ENCODE assay signal across 11 cellular contexts in genomic region chr3:37024092-37024491, GRCh38. TPM values are rescaled to one million over a fixed set of nuclear protein-coding genes. Genes with fewer than 3 reads are reported as not detected.
DNase-seq lines count a peak whose midpoint lies in the region; ATAC-seq and TF ChIP-seq lines count a peak whose summit lies in the region.
"Had no signal": no experiment of that assay in that cellular context is flagged by ENCODE, and none has a peak within 500 bp of the region (broad histone marks: within the 10 kb centered on the region; RNA-seq: fewer than 3 reads in every experiment).

No MANE protein-coding gene starts in this region.

- no peak overlapping the region for H3K4me2 ChIP-seq in mesendoderm (ENCODE audit: low read length)

- H3K27ac ChIP-seq in mesendoderm (ENCODE audit: low read depth, low read length): no peak overlapping the region

- no peaks in the 10 kb centered on the region for H3K79me2 ChIP-seq in mesendoderm (ENCODE audit: control insufficient read depth, insufficient read depth, low read length)

- H3K27me3 Mint-ChIP-seq in progenitor cell of endocrine pancreas: no peaks in the 10 kb centered on the region
- H3K27me3 Mint-ChIP-seq: stimulated activated naive B cell treated with anti-CD40 and anti-IgM and Interleukin-4, amounts not matched to agents 10 μg/mL and 1 μg/mL and 100 μg/mL, for 72 hours had no signal

- H4K8ac ChIP-seq in mesendoderm (ENCODE audit: low read depth, low read length): no peak overlapping the region

- H2BK5ac ChIP-seq in mesendoderm (ENCODE audit: low read length): no peak overlapping the region

- H3K4me3 Mint-ChIP-seq in progenitor cell of endocrine pancreas (ENCODE audit: low read depth): no peak overlapping the region
- H3K4me3 Mint-ChIP-seq: stimulated activated naive B cell treated with anti-CD40 and anti-IgM and Interleukin-4, amounts not matched to agents 10 μg/mL and 1 μg/mL and 100 μg/mL, for 72 hours had no signal

- H3K27ac Mint-ChIP-seq in progenitor cell of endocrine pancreas: no peak overlapping the region
- H3K27ac Mint-ChIP-seq: stimulated activated naive B cell treated with anti-CD40 and anti-IgM and Interleukin-4, amounts not matched to agents 10 μg/mL and 1 μg/mL and 100 μg/mL, for 72 hours had no signal

- peaks cover 9% of the 10 kb centered on the region for H3K9me3 Mint-ChIP-seq in progenitor cell of endocrine pancreas (ENCODE audit: low read depth)
- H3K9me3 Mint-ChIP-seq: stimulated activated naive B cell treated with anti-CD40 and anti-IgM and Interleukin-4, amounts not matched to agents 10 μg/mL and 1 μg/mL and 100 μg/mL, for 72 hours had no signal

- no peak overlapping the region for H2BK15ac ChIP-seq in mesendoderm (replicated peaks; ENCODE audit: low read depth)

- TF ChIP-seq CTCF in GM10266 (IDR thresholded peaks at IDR 0.05; ENCODE audit: control insufficient read depth, insufficient read depth, low read depth, missing control alignments) (peak; percentile 45), choroid plexus epithelial cell (conservative IDR thresholded peaks at IDR 0.05; ENCODE audit: low read depth, low read length) (peak; percentile 56), progenitor cell of endocrine pancreas (IDR thresholded peaks at IDR 0.05; ENCODE audit: unreplicated experiment) (peak; percentile 33), omental fat pad (IDR thresholded peaks at IDR 0.05) (no peak)

- H3K4me1 ChIP-seq in mesendoderm (ENCODE audit: control insufficient read depth, low read depth, low read length): no peaks in the 10 kb centered on the region

- H3K27me3 ChIP-seq in mesendoderm (ENCODE audit: insufficient read depth, low read length, poor library complexity): no peaks in the 10 kb centered on the region

- H3K9ac ChIP-seq in mesendoderm (ENCODE audit: low read length): no peak overlapping the region

- H3K79me1 ChIP-seq in mesendoderm (ENCODE audit: low read length): no peaks in the 10 kb centered on the region

- no peak overlapping the region for H3K56ac ChIP-seq in mesendoderm (ENCODE audit: low read length)

- 100% methylated on average over 1 of the region's 2 CpGs for WGBS in mesendoderm (ENCODE audit: extremely low coverage, insufficient coverage, low lambda C conversion rate)

- H3K4me1 Mint-ChIP-seq in progenitor cell of endocrine pancreas (ENCODE audit: low read depth): no peaks in the 10 kb centered on the region

- no peak overlapping the region for H3K4ac ChIP-seq in mesendoderm (ENCODE audit: low read depth, low read length)

- no peak overlapping the region for H2AK5ac ChIP-seq in mesendoderm (ENCODE audit: low read length)

- H4K5ac ChIP-seq in mesendoderm (ENCODE audit: low read length): no peak overlapping the region

- H3K36me3 Mint-ChIP-seq in progenitor cell of endocrine pancreas (ENCODE audit: insufficient read depth): peaks cover 55% of the 10 kb centered on the region

- H3K23ac ChIP-seq in mesendoderm (ENCODE audit: low read length): no peak overlapping the region

- H3K18ac ChIP-seq in mesendoderm (ENCODE audit: low read length): no peak overlapping the region

- peaks cover 19% of the 10 kb centered on the region for H3K36me3 ChIP-seq in mesendoderm (ENCODE audit: control insufficient read depth, insufficient read depth, low read length)

- ATAC-seq in HG03342 (IDR thresholded peaks at IDR 0.05; ENCODE audit: unreplicated experiment) (no peak), omental fat pad (ENCODE audit: low FRiP score) (no peak)

- no peak overlapping the region for H2BK120ac ChIP-seq in mesendoderm (ENCODE audit: low read depth, low read length)

- H3K4me3 ChIP-seq in choroid plexus epithelial cell (ENCODE audit: low read depth, low read length): no peak overlapping the region
- no peak overlapping the region for H3K4me3 ChIP-seq in mesendoderm (ENCODE audit: low read length)

- DNase-seq in GM10266 (ENCODE audit: extremely low spot score) (peak; percentile 13), M059J (ENCODE audit: low read depth) (peak; percentile 3), choroid plexus epithelial cell (ENCODE audit: low read depth) (peak; percentile 53), progenitor cell of endocrine pancreas (ENCODE audit: low spot score, unreplicated experiment) (no peak), NCI-H446 treated with DMSO at 0.1 percent for 48 hours (lab: John Stamatoyannopoulos, UW) (no peak), mesendoderm (no peak), omental fat pad (ENCODE audit: low spot score) (no peak)
- DNase-seq: activated CD4-positive, CD25-positive, alpha-beta regulatory T cell; MV-4-11; stimulated activated naive B cell treated with anti-CD40 and anti-IgM and Interleukin-4, amounts not matched to agents 10 μg/mL and 1 μg/mL and 100 μg/mL, for 72 hours had no signal

RNA-seq across cellular contexts. Expression of gene MLH1, which starts 30.8 kb away (rescaled TPM):
- 32.3 and 48.8 TPM in 2 replicates for total RNA-seq in M059J (2014; rRNA removed; shearing (Covaris generic))
- total RNA-seq in progenitor cell of endocrine pancreas (43.8 and 46.9 TPM in 2 replicates), omental fat pad (10 to 100 TPM; 23.2 to 30.3 (median 28.6) TPM)
- polyA plus RNA-seq in mesendoderm (2013, experiment 1 of 2): 35.9 TPM
- polyA plus RNA-seq in mesendoderm (2013, experiment 2 of 2): 35.5 TPM

RNA-seq across cellular contexts. Expression of gene EPM2AIP1, which starts 31.2 kb away (rescaled TPM):
- total RNA-seq in M059J (2014; rRNA removed; shearing (Covaris generic)): 5.1 and 8.1 TPM in 2 replicates
- total RNA-seq in progenitor cell of endocrine pancreas: 29.7 and 30.4 TPM in 2 replicates
- polyA plus RNA-seq in mesendoderm (2013, experiment 1 of 2): 6.6 TPM
- polyA plus RNA-seq in mesendoderm (2013, experiment 2 of 2): 6.6 TPM
- 10 to 100 TPM in 2 of 4 donors, 1 to 10 TPM in 2; 9.6 to 14.3 (median 10.1) TPM for total RNA-seq in omental fat pad

Comparison
In these comparisons a context has a peak if more than half of its experiments do, and no peak if none do; other contexts are left out.
1. DNase-seq: peak in GM10266 (single experiment), M059J (single experiment) and choroid plexus epithelial cell (single experiment); none in progenitor cell of endocrine pancreas (single experiment), NCI-H446 treated with DMSO at 0.1 percent for 48 hours (single experiment), mesendoderm (single experiment) and omental fat pad (single experiment).
2. CTCF ChIP-seq: peak in GM10266 (single experiment), choroid plexus epithelial cell (single experiment) and progenitor cell of endocrine pancreas (single experiment); none in omental fat pad (0 of 3).